In the genomic region with DNA sequence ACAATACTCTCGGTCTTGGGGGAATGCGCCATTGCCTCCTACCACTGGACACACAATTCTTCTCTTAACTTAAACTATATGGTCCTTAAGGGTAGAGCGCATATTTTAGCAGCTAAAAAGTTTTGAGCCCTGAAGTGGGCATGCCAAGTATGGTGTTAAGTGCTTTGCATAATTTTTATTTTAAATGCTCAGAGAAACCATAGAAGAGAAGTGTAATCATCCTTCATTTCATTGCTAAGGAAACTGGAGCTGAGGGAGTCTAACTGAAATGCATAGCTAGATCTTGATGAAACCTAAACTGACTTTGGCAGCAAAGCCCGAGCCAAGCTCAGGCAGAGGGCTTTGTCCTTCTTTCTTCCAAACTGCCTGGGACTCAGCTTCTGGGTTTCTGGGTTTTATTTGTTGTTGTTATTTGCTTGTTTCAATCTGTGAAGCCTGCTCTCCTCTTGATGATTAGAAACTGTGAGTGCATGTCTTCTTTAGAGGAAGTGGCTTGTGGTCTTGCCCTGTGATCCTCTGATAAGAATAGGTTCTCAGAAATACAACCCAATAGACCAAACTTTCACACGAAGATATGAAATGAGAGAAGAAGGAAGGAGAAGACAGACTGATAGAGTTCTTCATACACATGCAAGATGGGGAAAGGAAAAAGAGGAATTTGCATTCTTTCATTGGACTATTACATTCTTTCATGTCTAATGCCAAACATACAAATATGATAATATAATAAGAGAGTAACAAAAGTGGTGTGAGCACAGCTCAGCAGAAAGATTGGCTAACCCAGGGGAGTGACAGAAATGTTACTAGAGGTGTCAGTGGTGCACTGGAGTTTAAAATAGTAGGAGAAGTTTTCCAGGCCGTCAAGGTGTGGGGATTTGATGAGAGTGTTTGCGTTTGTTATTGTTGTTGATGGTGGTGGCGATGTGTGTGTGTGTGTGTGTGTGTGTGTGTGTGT, we compare ENCODE assay signal across 10 cellular contexts. TPM values are rescaled to one million over a fixed set of nuclear protein-coding genes. Genes with fewer than 3 reads are reported as not detected.
A peak's percentile ranks its signal among the peaks of the same experiment; 100 is the strongest.
DNase-seq lines count a peak whose midpoint lies in the region; ATAC-seq and TF ChIP-seq lines count a peak whose summit lies in the region.
"Had no signal": no experiment of that assay in that cellular context is flagged by ENCODE, and none has a peak within 500 bp of the region (broad histone marks: within the 10 kb centered on the region; RNA-seq: fewer than 3 reads in every experiment).

No MANE protein-coding gene starts in this region.

- no peak overlapping the region for H3K4me3 ChIP-seq in OCI-LY7 (ENCODE audit: low read depth, low read length, poor library complexity, severe bottlenecking)
- H3K4me3 ChIP-seq: A549, smooth muscle cell had no signal

- ATAC-seq in HG02884 (IDR thresholded peaks at IDR 0.05; ENCODE audit: unreplicated experiment) (peak; percentile 98), natural killer cell (peak; percentile 83 to 94 (median 88)), foreskin keratinocyte (no peak)
- ATAC-seq: A549 had no signal

- no TSS peak for BruUV-seq in OCI-LY7 (replicated peaks; lab: Mats Ljungman, UMichigan)

- H3K9me3 ChIP-seq in OCI-LY7 (ENCODE audit: low read length) = no peaks in the 10 kb centered on the region
- H3K9me3 ChIP-seq: A549 had no signal

- no peak overlapping the region for H3K4me2 ChIP-seq in OCI-LY7 (ENCODE audit: low read length)
- H3K4me2 ChIP-seq: A549, smooth muscle cell had no signal

- DNase-seq in SIG-M5 treated with dmso at 0.1 percent for 504 hours (lab: John Stamatoyannopoulos, UW; ENCODE audit: unreplicated experiment) = peak; percentile 16
- no peak for DNase-seq in SIG-M5 (lab: John Stamatoyannopoulos, UW)
- DNase-seq in OCI-LY7 (ENCODE audit: low spot score) = peak; percentile 7
- no peak for DNase-seq in natural killer cell
- no peak for DNase-seq in foreskin keratinocyte
- DNase-seq in hepatic stellate cell (ENCODE audit: low spot score) = no peak
- DNase-seq in NCI-H1436 treated with DMSO at 0.1 percent for 48 hours (lab: John Stamatoyannopoulos, UW) = no peak

- H3K27me3 ChIP-seq in foreskin keratinocyte = peaks cover 12% of the 10 kb centered on the region

- no peaks in the 10 kb centered on the region for H3K36me3 Mint-ChIP-seq in natural killer cell

- H2AFZ ChIP-seq in OCI-LY7 (ENCODE audit: low read length) = no peak overlapping the region

- H3K4me1 ChIP-seq in OCI-LY7 (ENCODE audit: insufficient read depth, low read length, poor library complexity, severe bottlenecking) (no peaks in the 10 kb centered on the region), foreskin keratinocyte (no peaks in the 10 kb centered on the region)
- H3K4me1 ChIP-seq: A549 had no signal

- H3K27ac Mint-ChIP-seq in natural killer cell = peak overlapping the region; percentile 81 to 83

- TF ChIP-seq CTCF in OCI-LY7 (conservative IDR thresholded peaks at IDR 0.05; ENCODE audit: low read length) (no peak), natural killer cell (IDR thresholded peaks at IDR 0.05) (no peak), foreskin keratinocyte (conservative IDR thresholded peaks at IDR 0.05) (no peak)

- no peaks in the 10 kb centered on the region for H4K20me1 ChIP-seq in OCI-LY7 (ENCODE audit: insufficient read depth, low read length)

- intact Hi-C loops in OCI-LY7 (cut with micrococcal nuclease; ENCODE audit: unreplicated experiment) (no loop called here), natural killer cell (cut with micrococcal nuclease) (loop anchor here (5.0 kb wide), 1 partner anchor 88 kb away; no protein-coding TSS in a partner anchor)

- peaks cover 71 to 81% of the 10 kb centered on the region in 2 donors for H3K4me1 Mint-ChIP-seq in natural killer cell

- peak overlapping the region; percentile 85 for H3K4me3 Mint-ChIP-seq in natural killer cell

- H3K27me3 Mint-ChIP-seq in natural killer cell (ENCODE audit: low read depth in 2 of 2) = peaks cover 4 to 7% of the 10 kb centered on the region in 2 donors

- H3K79me2 ChIP-seq in OCI-LY7 (ENCODE audit: insufficient read depth, low read depth, low read length) = no peaks in the 10 kb centered on the region

- H3K27ac ChIP-seq in OCI-LY7 (ENCODE audit: low read depth, low read length, poor library complexity, severe bottlenecking) (no peak overlapping the region), foreskin keratinocyte (no peak overlapping the region)
- H3K27ac ChIP-seq: A549 had no signal

- H3K9me2 ChIP-seq in OCI-LY7 (ENCODE audit: insufficient read depth, low read length) = no peaks in the 10 kb centered on the region

- H3K9me3 Mint-ChIP-seq in natural killer cell = no peaks in the 10 kb centered on the region

- CTCF ChIA-PET in OCI-LY7 (lab: Charles Lee; ENCODE audit: unreplicated experiment) = no interaction called here

- POLR2A ChIA-PET in OCI-LY7 (lab: Charles Lee) = interaction anchor here (0.7 to 1.5 kb wide), 3 partner anchors 9 to 42 kb away, joined by 3 to 5 read pairs (median 3); no protein-coding TSS in a partner anchor

- H3K36me3 ChIP-seq in OCI-LY7 (ENCODE audit: insufficient read depth, low read length) = no peaks in the 10 kb centered on the region

RNA-seq across cellular contexts. Expression of a gene that starts 7.5 kb away (rescaled TPM):
- 1.9 and 2.1 TPM in 2 replicates for total RNA-seq in OCI-LY7 (2014; rRNA removed; shearing (Covaris generic))
- total RNA-seq in OCI-LY7 (2022) (0.87 and 1.1 TPM in 2 replicates), natural killer cell (10 to 100 TPM; 17.3 to 36.7 (median 19.0) TPM), foreskin keratinocyte (6.5 and 7.5 TPM in 2 replicates)
- 2.2 TPM in 2 replicates for polyA plus RNA-seq in foreskin keratinocyte

RNA-seq across cellular contexts. Expression of a gene that starts 32.1 kb away (rescaled TPM):
- not detected in 2 replicates for total RNA-seq in OCI-LY7 (2014; rRNA removed; shearing (Covaris generic))
- not detected in 2 replicates for total RNA-seq in OCI-LY7 (2022)
- 10 to 100 TPM in 1 of 3 donors, 1 to 10 TPM in 2; 7.9 to 12.0 (median 9.4) TPM for total RNA-seq in natural killer cell
- 2.3 and 4.4 TPM in 2 replicates for total RNA-seq in foreskin keratinocyte
- 0.77 and 1.9 TPM in 2 replicates for polyA plus RNA-seq in foreskin keratinocyte
- total RNA-seq: smooth muscle cell had no signal
- polyA plus RNA-seq: smooth muscle cell had no signal

RNA-seq across cellular contexts. Expression of a gene that starts 44.0 kb away (rescaled TPM):
- 0.28 TPM in 1 of 2 replicates, not detected in the other for total RNA-seq in OCI-LY7 (2014; rRNA removed; shearing (Covaris generic))
- total RNA-seq in OCI-LY7 (2022) (0.72 and 0.99 TPM in 2 replicates), natural killer cell (10 to 100 TPM in 1 of 3 donors, 1 to 10 TPM in 2; 5.8 to 11.4 (median 8.6) TPM), foreskin keratinocyte (10.5 and 18.3 TPM in 2 replicates)
- 5.8 and 8.2 TPM in 2 replicates for polyA plus RNA-seq in foreskin keratinocyte

Comparison
In these comparisons a context has a peak if more than half of its experiments do, and no peak if none do; other contexts are left out.
1. DNase-seq: peak in SIG-M5 treated with dmso at 0.1 percent for 504 hours (single experiment) and OCI-LY7 (single experiment); none in SIG-M5 (single experiment), natural killer cell (single experiment), foreskin keratinocyte (0 of 2), hepatic stellate cell (single experiment) and NCI-H1436 treated with DMSO at 0.1 percent for 48 hours (single experiment).